Comparison of ENCODE assay signal across 7 cellular contexts in the genomic region with DNA sequence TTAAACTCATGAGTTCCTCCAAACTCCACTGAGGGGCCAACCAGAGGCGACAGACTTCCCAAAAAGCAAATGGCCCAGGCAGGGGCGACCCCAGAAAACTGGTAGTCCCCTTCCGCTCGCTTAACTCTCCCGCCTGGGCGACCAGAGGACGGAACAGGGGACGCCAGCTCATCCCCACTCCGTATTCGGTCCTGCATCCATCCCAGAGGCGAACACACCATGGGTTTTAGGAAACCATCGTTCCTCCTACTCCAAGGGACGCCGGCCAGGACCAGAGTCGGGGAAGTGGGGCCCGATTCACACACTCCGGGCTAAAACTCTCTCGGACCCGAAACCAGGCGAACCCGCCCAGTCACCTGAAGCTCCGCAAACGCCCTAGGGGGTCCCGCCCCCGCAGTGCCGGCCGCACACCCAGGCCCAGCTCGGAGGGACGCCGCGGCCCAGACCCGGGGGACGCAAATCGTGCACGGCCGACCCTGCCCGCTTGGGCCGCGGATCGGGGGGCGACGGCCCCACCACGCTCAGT. TPM values are rescaled to one million over a fixed set of nuclear protein-coding genes. Genes with fewer than 3 reads are reported as not detected.
DNase-seq lines count a peak whose midpoint lies in the region; ATAC-seq, FAIRE-seq and TF ChIP-seq lines count a peak whose summit lies in the region.

No MANE protein-coding gene starts in this region.

- no peak for FAIRE-seq in frontal cortex (lab: Jason Lieb, UNC)

- TF ChIP-seq POLR2A in NB4 (IDR thresholded peaks at IDR 0.05; ENCODE audit: extremely low read depth, insufficient read length) = no peak

- H3K36me3 ChIP-seq in neutrophil = no peaks in the 10 kb centered on the region
- H3K36me3 ChIP-seq in urinary bladder (ENCODE audit: insufficient read depth) = no peaks in the 10 kb centered on the region

- TF ChIP-seq CTCF in NB4 (IDR thresholded peaks at IDR 0.05; ENCODE audit: low read depth, low read length) (no peak), neutrophil (IDR thresholded peaks at IDR 0.05) (no peak)

- H3K4me1 ChIP-seq in neutrophil (ENCODE audit: control insufficient read depth in 1 of 2, insufficient read depth in 1 of 2, low read depth in 1 of 2, low read length in 1 of 2) = peaks cover 27 to 28% of the 10 kb centered on the region in 2 experiments
- H3K4me1 ChIP-seq in urinary bladder (ENCODE audit: insufficient read depth) = no peaks in the 10 kb centered on the region

- peaks cover 20% of the 10 kb centered on the region for H3K36me3 Mint-ChIP-seq in activated T-helper 2 cell treated with anti-CD3 and anti-CD28 coated beads, Interferon-gamma antibody, Interleukin-2, Interleukin-4, amounts not matched to agents 10 μg/mL and 5 μg/mL and 100 μg/mL, durations not matched to agents 14 hours and 24 hours and 36 hours (ENCODE audit: low read depth)

- H3K27ac ChIP-seq in neutrophil (peak overlapping the region; percentile 71), urinary bladder (ENCODE audit: low read depth) (peak overlapping the region; percentile 48)

- peak overlapping the region; percentile 80 for H3K27ac Mint-ChIP-seq in activated T-helper 2 cell treated with anti-CD3 and anti-CD28 coated beads, Interferon-gamma antibody, Interleukin-2, Interleukin-4, amounts not matched to agents 10 μg/mL and 5 μg/mL and 100 μg/mL, durations not matched to agents 14 hours and 24 hours and 36 hours

- intact Hi-C loops in activated T-helper 2 cell treated with anti-CD3 and anti-CD28 coated beads, Interferon-gamma antibody, Interleukin-2, Interleukin-4, amounts not matched to agents 10 μg/mL and 5 μg/mL and 100 μg/mL, durations not matched to agents 14 hours and 24 hours and 36 hours (cut with micrococcal nuclease) = loop anchor here (1.0 to 10.0 kb wide), 3 partner anchors 74 to 1043 kb away; partner anchors contain the start of genes MRPL50 and ZNF189

- H3K27me3 ChIP-seq in neutrophil = no peaks in the 10 kb centered on the region

- H3K9me3 Mint-ChIP-seq in activated T-helper 2 cell treated with anti-CD3 and anti-CD28 coated beads, Interferon-gamma antibody, Interleukin-2, Interleukin-4, amounts not matched to agents 10 μg/mL and 5 μg/mL and 100 μg/mL, durations not matched to agents 14 hours and 24 hours and 36 hours = peaks cover 9% of the 10 kb centered on the region

- peak; percentile 12 for ATAC-seq in GM18508 (IDR thresholded peaks at IDR 0.05; ENCODE audit: insufficient read depth, unreplicated experiment)
- ATAC-seq in HG02571 (IDR thresholded peaks at IDR 0.05; ENCODE audit: unreplicated experiment) = peak; percentile 36

- DNase-seq in NB4 (ENCODE audit: low read depth) = peak; percentile 61
- DNase-seq in activated T-helper 2 cell treated with anti-CD3 and anti-CD28 coated beads, Interferon-gamma antibody, Interleukin-2, Interleukin-4, amounts not matched to agents 10 μg/mL and 5 μg/mL and 100 μg/mL, durations not matched to agents 14 hours and 24 hours and 36 hours (ENCODE audit: low spot score) = peak; percentile 15
- peak; percentile 36 to 43 for DNase-seq in frontal cortex (ENCODE audit: low spot score in 2 of 2)

- peak overlapping the region; percentile 96 for H3K4me3 Mint-ChIP-seq in activated T-helper 2 cell treated with anti-CD3 and anti-CD28 coated beads, Interferon-gamma antibody, Interleukin-2, Interleukin-4, amounts not matched to agents 10 μg/mL and 5 μg/mL and 100 μg/mL, durations not matched to agents 14 hours and 24 hours and 36 hours (ENCODE audit: low read depth)

- no peaks in the 10 kb centered on the region for H3K27me3 Mint-ChIP-seq in activated T-helper 2 cell treated with anti-CD3 and anti-CD28 coated beads, Interferon-gamma antibody, Interleukin-2, Interleukin-4, amounts not matched to agents 10 μg/mL and 5 μg/mL and 100 μg/mL, durations not matched to agents 14 hours and 24 hours and 36 hours (ENCODE audit: low read depth)

- H3K9me3 ChIP-seq in neutrophil = no peaks in the 10 kb centered on the region

- WGBS in urinary bladder = under 1% methylated on average over 43 of the region's 43 CpGs

- H3K4me3 ChIP-seq in NB4 (ENCODE audit: low read depth, low read length) = peak overlapping the region; percentile 97
- H3K4me3 ChIP-seq in neutrophil (ENCODE audit: low read depth in 1 of 2, low read length in 1 of 2) = peak overlapping the region; percentile 80 to 81
- peak overlapping the region; percentile 93 for H3K4me3 ChIP-seq in urinary bladder (ENCODE audit: low read depth, low read length)

- peaks cover 39% of the 10 kb centered on the region for H3K4me1 Mint-ChIP-seq in activated T-helper 2 cell treated with anti-CD3 and anti-CD28 coated beads, Interferon-gamma antibody, Interleukin-2, Interleukin-4, amounts not matched to agents 10 μg/mL and 5 μg/mL and 100 μg/mL, durations not matched to agents 14 hours and 24 hours and 36 hours (ENCODE audit: low read depth)

RNA-seq across cellular contexts. Expression of gene TEX10, which starts 0.5 kb away (rescaled TPM):
- 26.9 and 30.0 TPM in 2 replicates for total RNA-seq in activated T-helper 2 cell treated with anti-CD3 and anti-CD28 coated beads, Interferon-gamma antibody, Interleukin-2, Interleukin-4, amounts not matched to agents 10 μg/mL and 5 μg/mL and 100 μg/mL, durations not matched to agents 14 hours and 24 hours and 36 hours
- total RNA-seq in frontal cortex (55.0 TPM), urinary bladder (43.0 TPM)
- polyA plus RNA-seq in urinary bladder = 9.8 TPM

Comparison
In these comparisons a context has a peak if more than half of its experiments do, and no peak if none do; other contexts are left out.
1. Peak in every context shown above with its lines: DNase-seq, ATAC-seq, H3K4me3 ChIP-seq and H3K27ac ChIP-seq.